Comparison of ENCODE assay signal across 23 cellular contexts in genomic region chr15:67593561-67593960, GRCh38.
"Had no signal": no experiment of that assay in that cellular context is flagged by ENCODE, and none has a peak within 500 bp of the region (broad histone marks: within the 10 kb centered on the region; RNA-seq: fewer than 3 reads in every experiment).

No MANE protein-coding gene starts in this region.

- H3K36me3 ChIP-seq: brain microvascular endothelial cell had no signal

- H3K4me2 ChIP-seq: PC-9 had no signal

- DNase-seq: activated CD4-positive, alpha-beta T cell treated with anti-CD3 and anti-CD28 coated beads for 4 hours; activated CD8-positive, alpha-beta memory T cell treated with anti-CD3 and anti-CD28 coated beads, Interleukin-2, amount 50 U/mL, for 4 hours; activated CD8-positive, alpha-beta T cell treated with anti-CD3 and anti-CD28 coated beads for 36 hours; activated gamma-delta T cell treated with Interleukin-2 at 50 U/mL for 16 hours; activated naive CD4-positive, alpha-beta T cell treated with anti-CD3 and anti-CD28 coated beads, Interleukin-2, amount 10 ng/mL, durations not matched to agents 7 days and 5 days; activated naive CD8-positive, alpha-beta T cell treated with anti-CD3 and anti-CD28 coated beads for 36 hours; activated T-cell treated with anti-CD3 and anti-CD28 coated beads, Interleukin-2, amount 50 U/mL, for 72 hours; brain microvascular endothelial cell; cerebellar nuclear complex; Karpas-422; MM.1S; NCI-H1694 treated with DMSO at 0.1 percent for 48 hours; NCI-H2029 treated with DMSO at 0.1 percent for 48 hours; NCI-H226; NCI-H526; NK-92 treated with Interleukin-12 subunit alpha and Interleukin-12 subunit beta, amount 100 ng/mL, for 24 hours; PC-9; T-helper 1 cell had no signal

- H3K27me3 Mint-ChIP-seq: activated CD8-positive, alpha-beta T cell treated with anti-CD3 and anti-CD28 coated beads for 36 hours; activated naive CD4-positive, alpha-beta T cell treated with anti-CD3 and anti-CD28 coated beads, Interleukin-2, amount 10 ng/mL, durations not matched to agents 7 days and 5 days; activated naive CD8-positive, alpha-beta T cell treated with anti-CD3 and anti-CD28 coated beads for 36 hours had no signal

- H2AFZ ChIP-seq: PC-9 had no signal

- H3K27me3 ChIP-seq: brain microvascular endothelial cell had no signal

- H3K4me3 ChIP-seq: K562, PC-9, SK-N-MC had no signal

- ATAC-seq: activated CD4-positive, CD25-positive, alpha-beta regulatory T cell treated with anti-CD3 and anti-CD28 coated beads, Interleukin-2, amount 50 U/mL, for 24 hours; activated CD8-positive, alpha-beta T cell treated with anti-CD3 and anti-CD28 coated beads for 36 hours; activated T-cell treated with anti-CD3 and anti-CD28 coated beads, Interleukin-2, amount 50 U/mL, for 72 hours; K562 had no signal

- H3K4me3 Mint-ChIP-seq: activated CD8-positive, alpha-beta T cell treated with anti-CD3 and anti-CD28 coated beads for 36 hours; activated naive CD4-positive, alpha-beta T cell treated with anti-CD3 and anti-CD28 coated beads, Interleukin-2, amount 10 ng/mL, durations not matched to agents 7 days and 5 days; activated naive CD8-positive, alpha-beta T cell treated with anti-CD3 and anti-CD28 coated beads for 36 hours; activated T-cell treated with anti-CD3 and anti-CD28 coated beads, Interleukin-2, amount 50 U/mL, for 72 hours had no signal

- H3K9me3 Mint-ChIP-seq: activated CD8-positive, alpha-beta T cell treated with anti-CD3 and anti-CD28 coated beads for 36 hours; activated naive CD4-positive, alpha-beta T cell treated with anti-CD3 and anti-CD28 coated beads, Interleukin-2, amount 10 ng/mL, durations not matched to agents 7 days and 5 days; activated naive CD8-positive, alpha-beta T cell treated with anti-CD3 and anti-CD28 coated beads for 36 hours; activated T-cell treated with anti-CD3 and anti-CD28 coated beads, Interleukin-2, amount 50 U/mL, for 72 hours; activated T-helper 2 cell treated with anti-CD3 and anti-CD28 coated beads, Interferon-gamma antibody, Interleukin-2, Interleukin-4, amounts not matched to agents 10 μg/mL and 5 μg/mL and 100 μg/mL, durations not matched to agents 14 hours and 24 hours and 36 hours had no signal

- H3K4me1 Mint-ChIP-seq: activated naive CD4-positive, alpha-beta T cell treated with anti-CD3 and anti-CD28 coated beads, Interleukin-2, amount 10 ng/mL, durations not matched to agents 7 days and 5 days; activated naive CD8-positive, alpha-beta T cell treated with anti-CD3 and anti-CD28 coated beads for 36 hours had no signal

- H3K27ac ChIP-seq: brain microvascular endothelial cell, PC-9, SK-N-MC, VCaP had no signal

- H3K27ac Mint-ChIP-seq: activated CD8-positive, alpha-beta T cell treated with anti-CD3 and anti-CD28 coated beads for 36 hours; activated naive CD4-positive, alpha-beta T cell treated with anti-CD3 and anti-CD28 coated beads, Interleukin-2, amount 10 ng/mL, durations not matched to agents 7 days and 5 days; activated naive CD8-positive, alpha-beta T cell treated with anti-CD3 and anti-CD28 coated beads for 36 hours; activated T-cell treated with anti-CD3 and anti-CD28 coated beads, Interleukin-2, amount 50 U/mL, for 72 hours; activated T-helper 2 cell treated with anti-CD3 and anti-CD28 coated beads, Interferon-gamma antibody, Interleukin-2, Interleukin-4, amounts not matched to agents 10 μg/mL and 5 μg/mL and 100 μg/mL, durations not matched to agents 14 hours and 24 hours and 36 hours had no signal

- FAIRE-seq: K562 had no signal
